ENCODE assay signal across 1 cellular context in the genomic region with DNA sequence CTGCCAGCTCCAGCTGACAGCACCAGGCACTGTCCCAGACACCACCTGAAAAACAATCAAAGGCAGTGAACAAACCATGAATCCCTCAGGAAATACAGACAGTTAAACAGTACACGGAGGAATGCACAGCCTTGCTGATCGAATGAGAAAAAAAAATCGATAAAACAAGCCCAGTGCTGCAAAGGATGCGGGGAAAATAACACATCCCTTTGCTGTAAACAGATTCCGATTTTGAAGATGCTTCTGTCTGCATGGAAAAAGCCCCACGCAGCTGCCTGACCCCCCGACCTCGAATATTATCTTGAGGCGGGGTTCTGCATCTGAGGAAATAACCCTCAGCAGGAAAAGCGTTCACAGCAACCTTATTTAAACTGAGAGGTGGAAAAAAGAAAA.
TF ChIP-seq lines count a peak whose summit lies in the region.

No MANE protein-coding gene starts in this region.

TF ChIP-seq in liver, 16 proteins besides CTCF, POLR2A, EP300 and RAD21 (continued from another document):
- TF ChIP-seq, protein P1, sequence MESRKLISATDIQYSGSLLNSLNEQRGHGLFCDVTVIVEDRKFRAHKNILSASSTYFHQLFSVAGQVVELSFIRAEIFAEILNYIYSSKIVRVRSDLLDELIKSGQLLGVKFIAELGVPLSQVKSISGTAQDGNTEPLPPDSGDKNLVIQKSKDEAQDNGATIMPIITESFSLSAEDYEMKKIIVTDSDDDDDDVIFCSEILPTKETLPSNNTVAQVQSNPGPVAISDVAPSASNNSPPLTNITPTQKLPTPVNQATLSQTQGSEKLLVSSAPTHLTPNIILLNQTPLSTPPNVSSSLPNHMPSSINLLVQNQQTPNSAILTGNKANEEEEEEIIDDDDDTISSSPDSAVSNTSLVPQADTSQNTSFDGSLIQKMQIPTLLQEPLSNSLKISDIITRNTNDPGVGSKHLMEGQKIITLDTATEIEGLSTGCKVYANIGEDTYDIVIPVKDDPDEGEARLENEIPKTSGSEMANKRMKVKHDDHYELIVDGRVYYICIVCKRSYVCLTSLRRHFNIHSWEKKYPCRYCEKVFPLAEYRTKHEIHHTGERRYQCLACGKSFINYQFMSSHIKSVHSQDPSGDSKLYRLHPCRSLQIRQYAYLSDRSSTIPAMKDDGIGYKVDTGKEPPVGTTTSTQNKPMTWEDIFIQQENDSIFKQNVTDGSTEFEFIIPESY (IDR thresholded peaks at IDR 0.05): no peak
- TF ChIP-seq, protein P2, sequence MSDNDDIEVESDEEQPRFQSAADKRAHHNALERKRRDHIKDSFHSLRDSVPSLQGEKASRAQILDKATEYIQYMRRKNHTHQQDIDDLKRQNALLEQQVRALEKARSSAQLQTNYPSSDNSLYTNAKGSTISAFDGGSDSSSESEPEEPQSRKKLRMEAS (IDR thresholded peaks at IDR 0.05): no peak
- TF ChIP-seq, protein P3, sequence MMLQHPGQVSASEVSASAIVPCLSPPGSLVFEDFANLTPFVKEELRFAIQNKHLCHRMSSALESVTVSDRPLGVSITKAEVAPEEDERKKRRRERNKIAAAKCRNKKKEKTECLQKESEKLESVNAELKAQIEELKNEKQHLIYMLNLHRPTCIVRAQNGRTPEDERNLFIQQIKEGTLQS (IDR thresholded peaks at IDR 0.05): no peak
- TF ChIP-seq TAF1 (conservative IDR thresholded peaks at IDR 0.05): no peak
- TF ChIP-seq, protein P4, sequence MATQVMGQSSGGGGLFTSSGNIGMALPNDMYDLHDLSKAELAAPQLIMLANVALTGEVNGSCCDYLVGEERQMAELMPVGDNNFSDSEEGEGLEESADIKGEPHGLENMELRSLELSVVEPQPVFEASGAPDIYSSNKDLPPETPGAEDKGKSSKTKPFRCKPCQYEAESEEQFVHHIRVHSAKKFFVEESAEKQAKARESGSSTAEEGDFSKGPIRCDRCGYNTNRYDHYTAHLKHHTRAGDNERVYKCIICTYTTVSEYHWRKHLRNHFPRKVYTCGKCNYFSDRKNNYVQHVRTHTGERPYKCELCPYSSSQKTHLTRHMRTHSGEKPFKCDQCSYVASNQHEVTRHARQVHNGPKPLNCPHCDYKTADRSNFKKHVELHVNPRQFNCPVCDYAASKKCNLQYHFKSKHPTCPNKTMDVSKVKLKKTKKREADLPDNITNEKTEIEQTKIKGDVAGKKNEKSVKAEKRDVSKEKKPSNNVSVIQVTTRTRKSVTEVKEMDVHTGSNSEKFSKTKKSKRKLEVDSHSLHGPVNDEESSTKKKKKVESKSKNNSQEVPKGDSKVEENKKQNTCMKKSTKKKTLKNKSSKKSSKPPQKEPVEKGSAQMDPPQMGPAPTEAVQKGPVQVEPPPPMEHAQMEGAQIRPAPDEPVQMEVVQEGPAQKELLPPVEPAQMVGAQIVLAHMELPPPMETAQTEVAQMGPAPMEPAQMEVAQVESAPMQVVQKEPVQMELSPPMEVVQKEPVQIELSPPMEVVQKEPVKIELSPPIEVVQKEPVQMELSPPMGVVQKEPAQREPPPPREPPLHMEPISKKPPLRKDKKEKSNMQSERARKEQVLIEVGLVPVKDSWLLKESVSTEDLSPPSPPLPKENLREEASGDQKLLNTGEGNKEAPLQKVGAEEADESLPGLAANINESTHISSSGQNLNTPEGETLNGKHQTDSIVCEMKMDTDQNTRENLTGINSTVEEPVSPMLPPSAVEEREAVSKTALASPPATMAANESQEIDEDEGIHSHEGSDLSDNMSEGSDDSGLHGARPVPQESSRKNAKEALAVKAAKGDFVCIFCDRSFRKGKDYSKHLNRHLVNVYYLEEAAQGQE (IDR thresholded peaks at IDR 0.05): no peak
- no peak for TF ChIP-seq HNF4A (conservative IDR thresholded peaks at IDR 0.05)
